ENCODE assay signal across 9 cellular contexts in genomic region chr19:33714149-33714548, GRCh38.
"Had no signal": no experiment of that assay in that cellular context is flagged by ENCODE, and none has a peak within 500 bp of the region (broad histone marks: within the 10 kb centered on the region; RNA-seq: fewer than 3 reads in every experiment).

No MANE protein-coding gene starts in this region.

- H3K9ac ChIP-seq: KMS-11 had no signal

- H3K4me3 ChIP-seq: K562 had no signal

- FAIRE-seq: HepG2, HTR-8/SVneo, K562 had no signal

- ATAC-seq: HepG2, K562 had no signal

- DNase-seq: IMR-90, KBM-7, KG1 had no signal

- H3K4me2 ChIP-seq: KMS-11 had no signal

- H3K27ac ChIP-seq: HL-60, KMS-11 had no signal

- H3K36me3 Mint-ChIP-seq: IgD-negative memory B cell had no signal

- H3K27ac Mint-ChIP-seq: IgD-negative memory B cell had no signal
